19 cellular contexts compared by ENCODE assay signal in genomic region chr14:104551851-104552737, GRCh38. TPM values are rescaled to one million over a fixed set of nuclear protein-coding genes. Genes with fewer than 3 reads are reported as not detected.
DNase-seq lines count a peak whose midpoint lies in the region; ATAC-seq, FAIRE-seq and TF ChIP-seq lines count a peak whose summit lies in the region.
"Had no signal": no experiment of that assay in that cellular context is flagged by ENCODE, and none has a peak within 500 bp of the region (broad histone marks: within the 10 kb centered on the region; RNA-seq: fewer than 3 reads in every experiment).

No MANE protein-coding gene starts in this region.

- H4K8ac ChIP-seq in H1 (ENCODE audit: extremely low read depth, insufficient read depth, low read length): peak overlapping the region; percentile 43; the same call in 1 of the 2 replicates

- no peak overlapping the region for H3K56ac ChIP-seq in H1 (replicated peaks; ENCODE audit: insufficient read length, low read depth, low read length)

- no peak for ATAC-seq in activated CD4-positive, CD25-positive, alpha-beta regulatory T cell treated with anti-CD3 and anti-CD28 coated beads, Interleukin-2, amount 50 U/mL, for 24 hours
- no peak for ATAC-seq in HG03460 (IDR thresholded peaks at IDR 0.05; ENCODE audit: unreplicated experiment)
- ATAC-seq: activated T-helper 17 cell treated with anti-CD3 and anti-CD28 coated beads, Interleukin-2, amount 50 U/mL, for 72 hours had no signal

- H3K27ac ChIP-seq in H1 (ENCODE audit: low read depth, low read length): no peak overlapping the region
- H3K27ac ChIP-seq: 22Rv1 had no signal

- no peaks in the 10 kb centered on the region for H3K4me1 Mint-ChIP-seq in neural crest cell
- no peaks in the 10 kb centered on the region for H3K4me1 Mint-ChIP-seq in HFFc6 (ENCODE audit: low read depth)
- H3K4me1 Mint-ChIP-seq: activated T-helper 17 cell treated with anti-CD3 and anti-CD28 coated beads, Interleukin-2, amount 50 U/mL, for 72 hours; naive B cell had no signal

- H4K20me1 ChIP-seq in H1 (replicated peaks in 1 of 2; ENCODE audit: control insufficient read depth in 1 of 2, insufficient read depth in 2 of 2, low read length in 2 of 2): no peaks in the 10 kb centered on the region

- H3K23ac ChIP-seq in H1 (ENCODE audit: insufficient read length): no peak overlapping the region

- no peak overlapping the region for H4K5ac ChIP-seq in H1 (ENCODE audit: insufficient read length, low read depth, low read length)

- H2AFZ ChIP-seq in H1 (ENCODE audit: low read length): no peak overlapping the region

- no peaks in the 10 kb centered on the region for H3K79me1 ChIP-seq in H1 (ENCODE audit: low read depth, low read length)

- H3K36me3 ChIP-seq in H1 (ENCODE audit: control insufficient read depth in 2 of 4, insufficient read depth in 4 of 4, low read length in 3 of 4): no peaks in the 10 kb centered on the region

- no peaks in the 10 kb centered on the region for H3K27me3 ChIP-seq in H1 (replicated peaks in 1 of 4; ENCODE audit: control insufficient read depth in 3 of 4, extremely low read depth in 1 of 4, insufficient read depth in 3 of 4, low read length in 3 of 4)

- H3K27me3 Mint-ChIP-seq in neural crest cell (ENCODE audit: low read depth): peaks cover 8% of the 10 kb centered on the region
- H3K27me3 Mint-ChIP-seq in HFFc6 (ENCODE audit: insufficient read depth): peaks cover 32% of the 10 kb centered on the region

- H3K9ac ChIP-seq in H1 (replicated peaks in 1 of 4; ENCODE audit: extremely low read depth in 1 of 4, low read depth in 3 of 4, low read length in 3 of 4): no peak overlapping the region

- H3K18ac ChIP-seq in H1 (ENCODE audit: extremely low read depth, low read length): no peak overlapping the region

- H3K4me3 Mint-ChIP-seq in neural crest cell (no peak overlapping the region), HFFc6 (no peak overlapping the region)
- H3K4me3 Mint-ChIP-seq: activated T-helper 17 cell treated with anti-CD3 and anti-CD28 coated beads, Interleukin-2, amount 50 U/mL, for 72 hours had no signal

- FAIRE-seq in GM12892 (lab: Jason Lieb, UNC): no peak
- FAIRE-seq in H1 (lab: Jason Lieb, UNC): no peak
- FAIRE-seq: GM18507 had no signal

- no peak overlapping the region for H2BK12ac ChIP-seq in H1 (ENCODE audit: low read depth, low read length)

- H3K4me3 ChIP-seq in H1 (ENCODE audit: extremely low read depth in 1 of 4, insufficient read depth in 2 of 4, low read depth in 3 of 4, low read length in 4 of 4): no peak overlapping the region
- H3K4me3 ChIP-seq: smooth muscle cell had no signal

- H3K4me2 ChIP-seq in H1 (ENCODE audit: insufficient read depth in 1 of 2, low read depth in 2 of 2, low read length in 2 of 2): no peak overlapping the region
- H3K4me2 ChIP-seq: smooth muscle cell had no signal

- H3K14ac ChIP-seq in H1 (ENCODE audit: insufficient read length): no peak overlapping the region

- TF ChIP-seq EP300 in H1 (IDR thresholded peaks at IDR 0.05; ENCODE audit: borderline replicate concordance in 1 of 2, low read depth in 2 of 2, low read length in 2 of 2): no peak

- 88% methylated on average over 32 of the region's 33 CpGs; no CpG with 5 or more reads in 1 of the 2 experiments for WGBS in H1 (ENCODE audit: extremely low coverage in 1 of 2, insufficient coverage in 1 of 2, insufficient read length in 1 of 2, insufficient replicate concordance in 2 of 2, low coverage in 1 of 2, low lambda C conversion rate in 2 of 2, missing lambda C conversion rate in 1 of 2), 2 experiments

- no peak overlapping the region for H4K91ac ChIP-seq in H1 (replicated peaks; ENCODE audit: insufficient read length, low read length)

- no peak overlapping the region for H2BK20ac ChIP-seq in H1 (ENCODE audit: low read length)

- H3K27ac Mint-ChIP-seq in neural crest cell (ENCODE audit: unreplicated experiment): peak overlapping the region; percentile 86
- no peak overlapping the region for H3K27ac Mint-ChIP-seq in HFFc6
- H3K27ac Mint-ChIP-seq: activated T-helper 17 cell treated with anti-CD3 and anti-CD28 coated beads, Interleukin-2, amount 50 U/mL, for 72 hours had no signal

- no peaks in the 10 kb centered on the region for H3K9me3 ChIP-seq in H1 (ENCODE audit: insufficient read depth in 2 of 2, low read depth in 1 of 2, low read length in 1 of 2)

- no peak overlapping the region for H2BK15ac ChIP-seq in H1 (ENCODE audit: low read length)

- peaks cover 0 to 3% (median 1%) of the 10 kb centered on the region in 4 experiments; a peak in 3 of 7 replicates for H3K4me1 ChIP-seq in H1 (replicated peaks in 1 of 4; ENCODE audit: control insufficient read depth in 3 of 4, insufficient read depth in 4 of 4, low read length in 3 of 4)

- TF ChIP-seq CTCF in H1 (IDR thresholded peaks at IDR 0.05; ENCODE audit: control extremely low read depth in 1 of 3, insufficient read depth in 1 of 3, low read depth in 1 of 3, low read length in 3 of 3) (no peak), neural crest cell (conservative IDR thresholded peaks at IDR 0.05) (no peak), HFFc6 (IDR thresholded peaks at IDR 0.05) (no peak)

- no peaks in the 10 kb centered on the region for H3K79me2 ChIP-seq in H1 (ENCODE audit: control insufficient read depth in 1 of 2, insufficient read depth in 2 of 2, low read length in 2 of 2)

- TF ChIP-seq POLR2A in GM12892 (IDR thresholded peaks at IDR 0.05; ENCODE audit: low read depth, low read length): no peak
- TF ChIP-seq POLR2A in H1 (IDR thresholded peaks at IDR 0.05; ENCODE audit: control extremely low read depth in 1 of 2, low read depth in 2 of 2, low read length in 2 of 2): no peak

- POLR2A ChIA-PET in H1 (lab: Charles Lee; ENCODE audit: partially characterized antibody): no interaction called here

- H3K4ac ChIP-seq in H1 (replicated peaks; ENCODE audit: insufficient read length, low read depth, low read length): no peak overlapping the region

- no peaks in the 10 kb centered on the region for H3K9me3 Mint-ChIP-seq in neural crest cell
- H3K9me3 Mint-ChIP-seq in HFFc6: peaks cover 7% of the 10 kb centered on the region; the same call in 1 of the 2 replicates
- H3K9me3 Mint-ChIP-seq: activated T-helper 17 cell treated with anti-CD3 and anti-CD28 coated beads, Interleukin-2, amount 50 U/mL, for 72 hours had no signal

- no peak overlapping the region for H2BK5ac ChIP-seq in H1 (ENCODE audit: low read depth, low read length)

- H3K23me2 ChIP-seq in H1 (ENCODE audit: low read depth, low read length): no peaks in the 10 kb centered on the region

- TF ChIP-seq RAD21 in H1 (IDR thresholded peaks at IDR 0.05 in 1 of 2, conservative IDR thresholded peaks at IDR 0.05 in 1 of 2; ENCODE audit: low read depth in 2 of 2, low read length in 2 of 2): no peak

- CTCF ChIA-PET in H1 (lab: Charles Lee; ENCODE audit: partially characterized antibody): interaction anchor here (0.6 to 2.8 kb wide), 3 partner anchors 9 to 423 kb away, joined by 3 to 10 read pairs (median 3); no protein-coding TSS in a partner anchor

- DNase-seq in activated CD4-positive, CD25-positive, alpha-beta regulatory T cell treated with anti-CD3 and anti-CD28 coated beads, Interleukin-2, amount 50 U/mL, for 72 hours: peak; percentile 21
- peak; percentile 16 for DNase-seq in GM12892 (ENCODE audit: insufficient read length)
- no peak for DNase-seq in H1 (ENCODE audit: low read depth in 1 of 2, low spot score in 2 of 2)
- no peak for DNase-seq in neural crest cell (ENCODE audit: low read depth, low spot score)
- DNase-seq in SW480 (ENCODE audit: low spot score): no peak
- no peak for DNase-seq in HFFc6
- DNase-seq: amniotic stem cell, mammary epithelial cell, naive B cell, NCI-H1092 treated with DMSO at 0.1 percent for 48 hours, NCI-H526, T-helper 2 cell had no signal

- no peak overlapping the region for H2AK5ac ChIP-seq in H1 (ENCODE audit: low read depth, low read length)

- H3K36me3 Mint-ChIP-seq in neural crest cell (ENCODE audit: low read depth) (no peaks in the 10 kb centered on the region), HFFc6 (ENCODE audit: low read depth) (no peaks in the 10 kb centered on the region)
- H3K36me3 Mint-ChIP-seq: naive B cell had no signal

- H2BK120ac ChIP-seq in H1 (replicated peaks; ENCODE audit: low read depth, low read length): no peak overlapping the region

TF ChIP-seq in H1, 55 proteins besides CTCF, POLR2A, EP300 and RAD21 (continues in another document):
- no peak for TF ChIP-seq RBBP5 (IDR thresholded peaks at IDR 0.05; ENCODE audit: borderline replicate concordance, low read depth, low read length)
- no peak for TF ChIP-seq SAP30 (IDR thresholded peaks at IDR 0.05; ENCODE audit: insufficient read depth, insufficient replicate concordance, low read length)
- TF ChIP-seq NRF1 (IDR thresholded peaks at IDR 0.05; ENCODE audit: low read depth, low read length): no peak

RNA-seq across cellular contexts. Expression of gene C14orf180, which starts 27.5 kb away (rescaled TPM):
- not detected for polyA plus RNA-seq in GM12892 (2012; ENCODE audit: missing spikeins)
- total RNA-seq in H1 (2021; fragmentation: NEBNext Ultra II Directional; extraction: Animal tissue kit (Norgen Biotek cat#: 25700)): not detected in 2 replicates
- not detected in 2 replicates for polyA plus RNA-seq in H1 (2011; rRNA removed)
- not detected for polyA plus RNA-seq in H1 (2011; cell fraction: cytosol; rRNA removed)
- polyA plus RNA-seq in H1 (2011; cell fraction: nucleus; rRNA removed): not detected
- not detected in 4 replicates for polyA plus RNA-seq in H1 (2012, experiment 1 of 2)
- polyA plus RNA-seq in H1 (2012, experiment 2 of 2): not detected
- polyA plus RNA-seq in H1 (2013, experiment 1 of 2): not detected
- not detected for polyA plus RNA-seq in H1 (2013, experiment 2 of 2)
- not detected in 2 replicates for polyA minus RNA-seq in H1 (2011; rRNA and poly(A)+ RNA removed)
- polyA minus RNA-seq in H1 (2011; cell fraction: cytosol; rRNA and poly(A)+ RNA removed): not detected
- not detected for polyA minus RNA-seq in H1 (2011; cell fraction: nucleus; rRNA and poly(A)+ RNA removed)
- total RNA-seq in neural crest cell: not detected in 2 replicates
- not detected for total RNA-seq in HFFc6 (2021; fragmentation: NEBNext Ultra II Directional; extraction: Animal tissue kit (Norgen Biotek cat#: 25700))
- total RNA-seq: activated T-helper 17 cell treated with anti-CD3 and anti-CD28 coated beads, Interleukin-2, amount 50 U/mL, for 72 hours; HT1080; mammary epithelial cell had no signal
- polyA plus RNA-seq: mammary epithelial cell had no signal

RNA-seq across cellular contexts. Expression of gene TMEM179, which starts 52.5 kb away (rescaled TPM):
- not detected for polyA plus RNA-seq in GM12892 (2012; ENCODE audit: missing spikeins)
- total RNA-seq in H1 (2021; fragmentation: NEBNext Ultra II Directional; extraction: Animal tissue kit (Norgen Biotek cat#: 25700)): 2.9 TPM in 2 replicates
- 4.0 and 4.6 TPM in 2 replicates for polyA plus RNA-seq in H1 (2011; rRNA removed)
- 3.7 TPM for polyA plus RNA-seq in H1 (2011; cell fraction: cytosol; rRNA removed)
- 4.6 TPM for polyA plus RNA-seq in H1 (2011; cell fraction: nucleus; rRNA removed)
- polyA plus RNA-seq in H1 (2012, experiment 1 of 2): 1.7 to 6.0 TPM (median 4.1 TPM) in 4 replicates
- polyA plus RNA-seq in H1 (2012, experiment 2 of 2): 1.8 TPM
- 1.8 TPM for polyA plus RNA-seq in H1 (2013, experiment 1 of 2)
- 1.9 TPM for polyA plus RNA-seq in H1 (2013, experiment 2 of 2)
- 1.1 and 3.6 TPM in 2 replicates for polyA minus RNA-seq in H1 (2011; rRNA and poly(A)+ RNA removed)
- polyA minus RNA-seq in H1 (2011; cell fraction: cytosol; rRNA and poly(A)+ RNA removed): 2.4 TPM
- 3.4 TPM for polyA minus RNA-seq in H1 (2011; cell fraction: nucleus; rRNA and poly(A)+ RNA removed)
- 19.4 and 20.2 TPM in 2 replicates for total RNA-seq in neural crest cell
- total RNA-seq in HFFc6 (2021; fragmentation: NEBNext Ultra II Directional; extraction: Animal tissue kit (Norgen Biotek cat#: 25700)): not detected
- polyA plus RNA-seq: mammary epithelial cell had no signal

Comparison
In these comparisons a context has a peak if more than half of its experiments do, and no peak if none do; other contexts are left out.
1. DNase-seq: peak in activated CD4-positive, CD25-positive, alpha-beta regulatory T cell treated with anti-CD3 and anti-CD28 coated beads, Interleukin-2, amount 50 U/mL, for 72 hours (single experiment) and GM12892 (single experiment); none in H1 (0 of 2), neural crest cell (single experiment), SW480 (single experiment) and HFFc6 (single experiment).